ENCODE assay signal across 1 cellular context in the genomic region with DNA sequence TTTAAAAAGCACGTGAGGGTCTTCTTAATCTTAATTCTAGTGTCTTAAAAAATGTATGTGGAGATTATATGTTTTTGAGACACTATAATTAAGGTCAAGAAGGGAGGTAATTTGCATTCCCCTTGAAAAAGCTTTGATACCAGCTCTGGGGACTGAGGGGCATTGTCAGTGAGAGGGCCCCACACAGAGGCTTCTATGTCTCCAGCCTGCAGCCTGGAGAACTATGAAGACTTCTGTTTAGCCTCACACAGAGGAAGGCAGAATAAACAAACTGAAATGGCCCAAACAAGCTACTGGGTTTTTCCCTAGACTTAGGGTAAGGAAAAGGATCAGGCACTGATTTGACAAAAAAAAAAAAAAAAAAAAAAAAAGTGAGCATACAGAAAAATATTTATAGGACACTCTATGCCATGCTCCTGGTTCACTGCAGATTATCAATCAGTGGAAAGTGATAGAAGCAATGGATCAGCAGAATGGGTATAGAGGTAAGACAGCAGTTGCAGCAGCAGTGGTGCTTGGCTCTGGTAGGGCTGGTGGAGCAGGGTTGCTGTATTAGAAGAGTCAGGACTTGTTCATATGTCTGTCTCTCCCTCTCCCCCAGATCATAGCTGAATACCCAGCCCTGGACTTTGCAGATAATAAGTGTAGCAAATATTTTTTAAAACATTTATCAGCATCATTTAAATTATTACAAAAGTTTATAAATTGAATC.
TF ChIP-seq lines count a peak whose summit lies in the region.

No MANE protein-coding gene starts in this region.

TF ChIP-seq in GM23338, 12 proteins besides CTCF, POLR2A, EP300 and RAD21 (continued from another document):
- no peak for TF ChIP-seq REST (IDR thresholded peaks at IDR 0.05; ENCODE audit: unreplicated experiment)
- TF ChIP-seq ZNF331 (CRISPR knock-in tag; IDR thresholded peaks at IDR 0.05; ENCODE audit: low read depth) = no peak
- no peak for TF ChIP-seq NANOG (IDR thresholded peaks at IDR 0.05; ENCODE audit: borderline replicate concordance)
- no peak for TF ChIP-seq CREB1 (CRISPR knock-in tag; IDR thresholded peaks at IDR 0.05; ENCODE audit: low read depth)
- no peak for TF ChIP-seq ZNF114 (CRISPR knock-in tag; IDR thresholded peaks at IDR 0.05)
- TF ChIP-seq STAT1 (IDR thresholded peaks at IDR 0.05; ENCODE audit: unreplicated experiment) = no peak
- TF ChIP-seq, protein P1, sequence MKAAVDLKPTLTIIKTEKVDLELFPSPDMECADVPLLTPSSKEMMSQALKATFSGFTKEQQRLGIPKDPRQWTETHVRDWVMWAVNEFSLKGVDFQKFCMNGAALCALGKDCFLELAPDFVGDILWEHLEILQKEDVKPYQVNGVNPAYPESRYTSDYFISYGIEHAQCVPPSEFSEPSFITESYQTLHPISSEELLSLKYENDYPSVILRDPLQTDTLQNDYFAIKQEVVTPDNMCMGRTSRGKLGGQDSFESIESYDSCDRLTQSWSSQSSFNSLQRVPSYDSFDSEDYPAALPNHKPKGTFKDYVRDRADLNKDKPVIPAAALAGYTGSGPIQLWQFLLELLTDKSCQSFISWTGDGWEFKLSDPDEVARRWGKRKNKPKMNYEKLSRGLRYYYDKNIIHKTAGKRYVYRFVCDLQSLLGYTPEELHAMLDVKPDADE (IDR thresholded peaks at IDR 0.05) = no peak
- no peak for TF ChIP-seq JUNB (IDR thresholded peaks at IDR 0.05; ENCODE audit: unreplicated experiment)
